24 cellular contexts compared by ENCODE assay signal in genomic region chr7:111694376-111694775, GRCh38.
"Had no signal": no experiment of that assay in that cellular context is flagged by ENCODE, and none has a peak within 500 bp of the region (broad histone marks: within the 10 kb centered on the region; RNA-seq: fewer than 3 reads in every experiment).

No MANE protein-coding gene starts in this region.

- DNase-seq: dermis blood vessel endothelial cell; dorsolateral prefrontal cortex; effector CD4-positive, alpha-beta T cell; effector memory CD4-positive, alpha-beta T cell; erythroblast; esophagus squamous epithelium; foreskin fibroblast; heart left ventricle; hypothalamus; immature natural killer cell; islet precursor cell; left cardiac atrium; left lung; left ventricle myocardium superior; lower lobe of right lung; mesenchymal stem cell; mucosa of descending colon; naive B cell; naive thymus-derived CD8-positive, alpha-beta T cell had no signal

- H3K27ac ChIP-seq: coronary artery, dorsolateral prefrontal cortex, epithelial cell of prostate, esophagus squamous epithelium, gastroesophageal sphincter, heart left ventricle, hepatocyte, left lung, lower lobe of right lung had no signal

- ATAC-seq: esophagus mucosa; gastroesophageal sphincter; heart left ventricle; left cardiac atrium; left lung; left ventricle myocardium superior; lower lobe of right lung; mucosa of descending colon; naive thymus-derived CD8-positive, alpha-beta T cell had no signal

- H3K4me1 ChIP-seq: esophagus squamous epithelium, gastroesophageal sphincter, heart left ventricle, left lung, lower lobe of right lung had no signal

- H3K27me3 ChIP-seq: dorsolateral prefrontal cortex, esophagus squamous epithelium, gastroesophageal sphincter, heart left ventricle, hepatocyte, left lung had no signal
